ENCODE assay signal across 1 cellular context in genomic region chr10:306007-306406, GRCh38.
TF ChIP-seq lines count a peak whose summit lies in the region.

No MANE protein-coding gene starts in this region.

TF ChIP-seq in GM23338, 12 proteins besides CTCF, POLR2A, EP300 and RAD21 (continued from another document):
- no peak for TF ChIP-seq ZNF462 (CRISPR knock-in tag; IDR thresholded peaks at IDR 0.05)
- TF ChIP-seq ETS1 (IDR thresholded peaks at IDR 0.05) = no peak
- TF ChIP-seq ZNF114 (CRISPR knock-in tag; IDR thresholded peaks at IDR 0.05) = no peak
- no peak for TF ChIP-seq REST (IDR thresholded peaks at IDR 0.05; ENCODE audit: unreplicated experiment)
